19 cellular contexts compared by ENCODE assay signal in the genomic region with DNA sequence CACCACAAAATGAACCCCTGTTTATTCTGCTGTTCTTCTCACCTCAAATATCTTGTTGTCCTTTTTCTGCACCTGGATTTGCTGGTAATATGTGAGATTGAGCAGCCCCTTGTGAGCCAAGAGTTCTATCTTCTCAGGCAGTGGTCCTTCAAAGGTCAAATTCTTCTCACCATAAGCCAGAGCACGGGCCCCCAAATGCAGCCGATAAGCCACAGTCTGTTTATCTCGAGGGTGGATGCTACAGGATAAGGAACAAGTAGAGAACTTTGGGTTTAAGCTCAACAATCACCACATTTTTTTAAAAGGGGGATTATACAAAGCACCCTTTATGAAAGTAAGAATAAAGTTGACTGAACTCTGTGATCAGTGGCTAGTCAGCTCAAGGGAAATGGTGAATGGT.
"Had no signal": no experiment of that assay in that cellular context is flagged by ENCODE, and none has a peak within 500 bp of the region (broad histone marks: within the 10 kb centered on the region; RNA-seq: fewer than 3 reads in every experiment).

No MANE protein-coding gene starts in this region.

- H3K27me3 Mint-ChIP-seq: dendritic cell treated with granulocyte-macrophage colony-stimulating factor and Interleukin-4, amounts not matched to agents 40 ng/mL and 50 ng/mL, for 4 days; effector memory CD8-positive, alpha-beta T cell; naive thymus-derived CD8-positive, alpha-beta T cell; stimulated activated memory B cell treated with anti-CD40 and anti-IgM and Interleukin-4, amounts not matched to agents 10 μg/mL and 1 μg/mL and 100 μg/mL, for 72 hours; stimulated activated naive CD8-positive, alpha-beta T cell treated with anti-CD3 and anti-CD28 coated beads, Interleukin-15, Interleukin-2, amounts not matched to agents 100 ng/mL and 50 ng/mL, for 24 hours had no signal

- H3K4me1 Mint-ChIP-seq: naive thymus-derived CD8-positive, alpha-beta T cell; stimulated activated memory B cell treated with anti-CD40 and anti-IgM and Interleukin-4, amounts not matched to agents 10 μg/mL and 1 μg/mL and 100 μg/mL, for 72 hours had no signal

- H3K4me3 Mint-ChIP-seq: dendritic cell treated with granulocyte-macrophage colony-stimulating factor and Interleukin-4, amounts not matched to agents 40 ng/mL and 50 ng/mL, for 4 days; effector memory CD8-positive, alpha-beta T cell; naive thymus-derived CD8-positive, alpha-beta T cell; stimulated activated memory B cell treated with anti-CD40 and anti-IgM and Interleukin-4, amounts not matched to agents 10 μg/mL and 1 μg/mL and 100 μg/mL, for 72 hours; stimulated activated naive CD8-positive, alpha-beta T cell treated with anti-CD3 and anti-CD28 coated beads, Interleukin-15, Interleukin-2, amounts not matched to agents 100 ng/mL and 50 ng/mL, for 24 hours had no signal

- H3K9me3 Mint-ChIP-seq: dendritic cell treated with granulocyte-macrophage colony-stimulating factor and Interleukin-4, amounts not matched to agents 40 ng/mL and 50 ng/mL, for 4 days; effector memory CD8-positive, alpha-beta T cell; naive thymus-derived CD8-positive, alpha-beta T cell; stimulated activated memory B cell treated with anti-CD40 and anti-IgM and Interleukin-4, amounts not matched to agents 10 μg/mL and 1 μg/mL and 100 μg/mL, for 72 hours; stimulated activated naive CD8-positive, alpha-beta T cell treated with anti-CD3 and anti-CD28 coated beads, Interleukin-15, Interleukin-2, amounts not matched to agents 100 ng/mL and 50 ng/mL, for 24 hours had no signal

- DNase-seq: effector memory CD8-positive, alpha-beta T cell; foreskin keratinocyte; head of caudate nucleus; hypothalamus; islet precursor cell; mammary epithelial cell; naive thymus-derived CD8-positive, alpha-beta T cell; psoas muscle; retina; right lobe of liver; stimulated activated CD4-positive, alpha-beta T cell treated with anti-CD3 and anti-CD28 coated beads, Interleukin-4, amount 100 ng/mL, for 1 hour; stimulated activated CD8-positive, alpha-beta memory T cell treated with anti-CD3 and anti-CD28 coated beads, Interleukin-4, amount 100 ng/mL, for 48 hours; tibial artery; upper lobe of left lung; uterus had no signal

- H3K27ac Mint-ChIP-seq: dendritic cell treated with granulocyte-macrophage colony-stimulating factor and Interleukin-4, amounts not matched to agents 40 ng/mL and 50 ng/mL, for 4 days; effector memory CD8-positive, alpha-beta T cell; stimulated activated memory B cell treated with anti-CD40 and anti-IgM and Interleukin-4, amounts not matched to agents 10 μg/mL and 1 μg/mL and 100 μg/mL, for 72 hours; stimulated activated naive CD8-positive, alpha-beta T cell treated with anti-CD3 and anti-CD28 coated beads, Interleukin-15, Interleukin-2, amounts not matched to agents 100 ng/mL and 50 ng/mL, for 24 hours had no signal

- ATAC-seq: effector memory CD8-positive, alpha-beta T cell; foreskin keratinocyte; left lobe of liver; naive thymus-derived CD8-positive, alpha-beta T cell; psoas muscle; right lobe of liver; stimulated activated memory B cell treated with anti-CD40 and anti-IgM and Interleukin-4, amounts not matched to agents 10 μg/mL and 1 μg/mL and 100 μg/mL, for 72 hours had no signal
